ENCODE assay signal across 15 cellular contexts in the genomic region with DNA sequence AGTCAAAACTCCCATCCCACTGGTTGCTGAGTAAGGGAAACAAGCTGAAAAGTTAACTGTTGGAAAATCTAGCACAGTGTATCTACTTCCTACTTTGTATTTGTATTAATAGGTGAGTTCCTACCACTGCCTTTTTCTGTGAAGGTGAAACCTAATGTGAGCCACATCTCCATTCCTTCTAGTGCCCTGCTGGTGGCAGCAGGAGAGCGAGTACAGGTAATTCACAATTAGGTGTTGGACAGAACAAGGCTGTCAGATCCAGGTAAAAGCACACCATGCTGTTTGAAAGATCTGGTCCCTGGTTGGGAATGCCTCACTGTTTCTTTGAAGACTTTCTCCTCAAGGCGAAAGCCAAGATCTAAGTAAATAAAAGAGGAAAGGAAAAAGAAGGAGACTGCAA.
A peak's percentile ranks its signal among the peaks of the same experiment; 100 is the strongest.
DNase-seq lines count a peak whose midpoint lies in the region; ATAC-seq and TF ChIP-seq lines count a peak whose summit lies in the region.
"Had no signal": no experiment of that assay in that cellular context is flagged by ENCODE, and none has a peak within 500 bp of the region (broad histone marks: within the 10 kb centered on the region; RNA-seq: fewer than 3 reads in every experiment).

No MANE protein-coding gene starts in this region.

- H3K27ac ChIP-seq in stomach, result no peak overlapping the region
- H3K27ac ChIP-seq: dorsolateral prefrontal cortex, gastroesophageal sphincter, parathyroid adenoma, Peyer's patch had no signal

- no peaks in the 10 kb centered on the region for H3K9me3 ChIP-seq in stomach
- H3K9me3 ChIP-seq: gastroesophageal sphincter, Peyer's patch had no signal

- peak; percentile 66 for DNase-seq in NCI-H748 (lab: John Stamatoyannopoulos, UW; ENCODE audit: unreplicated experiment)
- peak; percentile 58 for DNase-seq in epithelial cell of esophagus (ENCODE audit: low read depth)
- DNase-seq in stomach, result peak; percentile 27
- no peak for DNase-seq in SHP77 treated with DMSO at 0.1 percent for 48 hours (lab: John Stamatoyannopoulos, UW)
- DNase-seq in activated CD4-positive, alpha-beta T cell treated with anti-CD3 and anti-CD28 coated beads for 1 hour, result no peak
- DNase-seq: activated naive CD8-positive, alpha-beta T cell treated with anti-CD3 and anti-CD28 coated beads, Interleukin-2, amount 50 U/mL, for 24 hours; dorsolateral prefrontal cortex; mesenchymal stem cell; NCI-H1436 treated with DMSO at 0.1 percent for 48 hours; Peyer's patch; T1000 had no signal

- H3K36me3 ChIP-seq in stomach, result no peaks in the 10 kb centered on the region
- H3K36me3 ChIP-seq: gastroesophageal sphincter, Peyer's patch had no signal

- TF ChIP-seq CTCF in epithelial cell of esophagus (IDR thresholded peaks at IDR 0.05; ENCODE audit: insufficient read depth, low read depth, low read length, missing control alignments) (peak; percentile 74), stomach (IDR thresholded peaks at IDR 0.05) (peak in 2 of 7 experiments; percentile 5 to 46)

- WGBS in stomach, 5 donors, result 45 to 67% (median 52%) methylated on average over 2 of the region's 2 CpGs

- TF ChIP-seq POLR2A in stomach (IDR thresholded peaks at IDR 0.05), result no peak

- H3K4me3 ChIP-seq in epithelial cell of esophagus (ENCODE audit: low read length), result no peak overlapping the region
- H3K4me3 ChIP-seq in stomach, result no peak overlapping the region
- H3K4me3 ChIP-seq: dorsolateral prefrontal cortex, gastroesophageal sphincter, Peyer's patch had no signal

- H3K27me3 ChIP-seq in stomach, result no peaks in the 10 kb centered on the region
- H3K27me3 ChIP-seq: Peyer's patch had no signal

- no peak for TF ChIP-seq EP300 in stomach (IDR thresholded peaks at IDR 0.05)

- ATAC-seq in GM18868 (IDR thresholded peaks at IDR 0.05; ENCODE audit: unreplicated experiment), result peak; percentile 61
- no peak for ATAC-seq in HG02759 (IDR thresholded peaks at IDR 0.05; ENCODE audit: unreplicated experiment)
- ATAC-seq: activated naive CD8-positive, alpha-beta T cell treated with anti-CD3 and anti-CD28 coated beads, Interleukin-2, amount 50 U/mL, for 24 hours; gastroesophageal sphincter had no signal

- intact Hi-C loops in stomach (cut with DNase I; ENCODE audit: low total_unique reads), result no loop called here

- H3K4me1 ChIP-seq in stomach, result no peaks in the 10 kb centered on the region
- H3K4me1 ChIP-seq: gastroesophageal sphincter, parathyroid adenoma, Peyer's patch had no signal

Comparison
In these comparisons a context has a peak if more than half of its experiments do, and no peak if none do; other contexts are left out.
1. DNase-seq: peak in NCI-H748 (single experiment), epithelial cell of esophagus (single experiment) and stomach (single experiment); none in SHP77 treated with DMSO at 0.1 percent for 48 hours (single experiment) and activated CD4-positive, alpha-beta T cell treated with anti-CD3 and anti-CD28 coated beads for 1 hour (single experiment).